Comparison of ENCODE assay signal across 28 cellular contexts in the genomic region with DNA sequence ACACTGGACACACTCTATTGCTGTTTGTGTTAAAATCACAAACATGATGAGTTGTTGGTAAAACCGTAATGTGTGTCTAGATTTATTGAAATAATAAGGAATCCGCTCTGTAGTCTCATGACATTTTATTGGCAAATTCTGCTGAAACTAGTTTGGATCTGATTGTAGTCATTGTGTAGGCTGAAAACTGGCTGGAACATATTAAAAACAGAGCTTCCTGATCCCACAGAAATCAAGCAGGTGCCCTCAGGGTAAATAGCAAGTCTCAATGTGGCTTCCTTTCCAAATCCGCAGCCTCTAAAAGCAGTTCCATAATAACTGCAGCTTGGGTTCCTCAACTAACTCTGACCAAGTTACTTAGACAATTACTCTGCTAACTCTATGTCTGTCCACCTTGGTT.
"Had no signal": no experiment of that assay in that cellular context is flagged by ENCODE, and none has a peak within 500 bp of the region (broad histone marks: within the 10 kb centered on the region; RNA-seq: fewer than 3 reads in every experiment).

No MANE protein-coding gene starts in this region.

- H3K4me1 Mint-ChIP-seq: endodermal cell; immature natural killer cell; naive B cell; neural crest cell; stimulated activated effector memory CD8-positive, alpha-beta T cell treated with anti-CD3 and anti-CD28 coated beads, Interleukin-12 subunit alpha, Interleukin-12 subunit beta, amount 100 ng/mL, for 72 hours had no signal

- H3K27me3 ChIP-seq: colonic mucosa, esophagus muscularis mucosa, foreskin keratinocyte, left lung, right atrium auricular region, stomach, thyroid gland, vagina had no signal

- H3K27ac Mint-ChIP-seq: dendritic cell treated with granulocyte-macrophage colony-stimulating factor and Interleukin-4, amounts not matched to agents 40 ng/mL and 50 ng/mL, for 4 days; endodermal cell; immature natural killer cell; naive B cell; natural killer cell treated with Interleukin-12 subunit alpha and Interleukin-12 subunit beta and Interleukin-15 and Interleukin-18, amount 100 ng/mL, for 72 hours; progenitor cell of endocrine pancreas; stimulated activated effector memory CD8-positive, alpha-beta T cell treated with anti-CD3 and anti-CD28 coated beads, Interleukin-12 subunit alpha, Interleukin-12 subunit beta, amount 100 ng/mL, for 72 hours had no signal

- H3K9me3 ChIP-seq: colonic mucosa, esophagus muscularis mucosa, left lung, mucosa of descending colon, right atrium auricular region, stomach, thyroid gland, vagina had no signal

- H3K9me3 Mint-ChIP-seq: dendritic cell treated with granulocyte-macrophage colony-stimulating factor and Interleukin-4, amounts not matched to agents 40 ng/mL and 50 ng/mL, for 4 days; neural crest cell; stimulated activated effector memory CD8-positive, alpha-beta T cell treated with anti-CD3 and anti-CD28 coated beads, Interleukin-12 subunit alpha, Interleukin-12 subunit beta, amount 100 ng/mL, for 72 hours had no signal

- H3K27ac ChIP-seq: colonic mucosa, esophagus muscularis mucosa, foreskin keratinocyte, left lung, parathyroid adenoma, right atrium auricular region, stomach, thyroid gland, vagina had no signal

- H3K4me3 ChIP-seq: colonic mucosa, esophagus muscularis mucosa, left lung, mucosa of descending colon, right atrium auricular region, smooth muscle cell, stomach, thyroid gland, vagina had no signal

- H3K4me2 ChIP-seq: smooth muscle cell had no signal

- DNase-seq: colonic mucosa; effector CD8-positive, alpha-beta T cell; endodermal cell; glutamatergic neuron; hypothalamus; immature natural killer cell; islet precursor cell; left lung; mucosa of descending colon; naive B cell; stimulated activated CD4-positive, alpha-beta T cell treated with anti-CD3 and anti-CD28 coated beads, Interleukin-12 subunit alpha, Interleukin-12 subunit beta, amount 100 ng/mL, for 4 hours; stimulated activated CD4-positive, alpha-beta T cell treated with anti-CD3 and anti-CD28 coated beads, Interleukin-1b, Interleukin-23, amount 100 ng/mL, for 48 hours; stimulated activated CD4-positive, alpha-beta T cell treated with anti-CD3 and anti-CD28 coated beads, Interleukin-4, amount 100 ng/mL, for 1 hour; stimulated activated naive CD4-positive, alpha-beta T cell treated with Interleukin-2 at 50 U/mL for 16 hours; stomach; thyroid gland; trophoblast cell had no signal

- H3K79me2 ChIP-seq: parathyroid adenoma had no signal

- H3K27me3 Mint-ChIP-seq: dendritic cell treated with granulocyte-macrophage colony-stimulating factor and Interleukin-4, amounts not matched to agents 40 ng/mL and 50 ng/mL, for 4 days; progenitor cell of endocrine pancreas had no signal

- H3K36me3 Mint-ChIP-seq: immature natural killer cell; naive B cell; natural killer cell treated with Interleukin-12 subunit alpha and Interleukin-12 subunit beta and Interleukin-15 and Interleukin-18, amount 100 ng/mL, for 72 hours; stimulated activated effector memory CD8-positive, alpha-beta T cell treated with anti-CD3 and anti-CD28 coated beads, Interleukin-12 subunit alpha, Interleukin-12 subunit beta, amount 100 ng/mL, for 72 hours had no signal

- H3K9ac ChIP-seq: parathyroid adenoma had no signal

- H3K4me1 ChIP-seq: colonic mucosa, left lung, parathyroid adenoma, right atrium auricular region, stomach, thyroid gland, vagina had no signal

- H3K4me3 Mint-ChIP-seq: dendritic cell treated with granulocyte-macrophage colony-stimulating factor and Interleukin-4, amounts not matched to agents 40 ng/mL and 50 ng/mL, for 4 days; endodermal cell; immature natural killer cell; naive B cell; natural killer cell treated with Interleukin-12 subunit alpha and Interleukin-12 subunit beta and Interleukin-15 and Interleukin-18, amount 100 ng/mL, for 72 hours; neural crest cell; stimulated activated effector memory CD8-positive, alpha-beta T cell treated with anti-CD3 and anti-CD28 coated beads, Interleukin-12 subunit alpha, Interleukin-12 subunit beta, amount 100 ng/mL, for 72 hours had no signal

- H3K36me3 ChIP-seq: colonic mucosa, esophagus muscularis mucosa, left lung, right atrium auricular region, stomach, thyroid gland, vagina had no signal

- H2AFZ ChIP-seq: parathyroid adenoma had no signal
